8 cellular contexts compared by ENCODE assay signal in the genomic region with DNA sequence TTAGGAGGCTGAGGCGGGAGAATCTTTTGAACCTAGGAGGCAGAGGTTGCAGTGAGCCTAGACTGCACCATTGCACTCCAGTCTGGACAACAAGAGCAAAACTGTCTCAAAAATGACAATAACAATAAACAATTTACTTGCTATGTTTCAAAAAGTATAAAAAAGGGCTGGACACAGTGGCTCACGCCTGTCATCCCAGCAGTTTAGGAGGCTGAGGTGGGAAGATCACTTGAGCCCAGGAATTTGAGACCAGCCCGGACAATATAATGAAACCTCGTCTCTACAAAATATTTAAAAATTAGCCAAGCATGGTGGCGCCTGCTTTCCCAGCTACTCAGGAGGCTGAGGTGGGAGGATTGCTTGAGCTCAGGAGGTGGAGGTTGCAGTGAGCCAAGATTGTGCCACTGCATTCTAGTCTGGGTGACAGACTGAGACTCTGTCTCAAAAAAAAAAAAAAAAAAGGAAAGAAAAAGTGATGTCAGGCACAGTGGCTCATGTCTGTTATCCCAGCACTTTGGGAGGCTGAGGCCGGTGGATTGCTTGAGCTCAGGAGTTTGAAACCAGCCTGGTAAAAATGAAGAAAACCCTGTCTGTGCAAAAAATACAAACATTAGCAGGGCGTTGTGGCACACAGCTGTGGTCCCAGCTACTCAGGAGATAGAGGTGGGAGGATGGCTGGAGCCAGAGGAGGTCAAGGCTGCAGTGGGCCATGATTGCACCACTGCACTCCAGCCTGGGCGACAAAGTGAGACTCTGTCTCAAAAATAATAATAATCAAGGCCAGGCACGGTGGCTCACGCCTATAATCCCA. TPM values are rescaled to one million over a fixed set of nuclear protein-coding genes. Genes with fewer than 3 reads are reported as not detected.
A peak's percentile ranks its signal among the peaks of the same experiment; 100 is the strongest.
DNase-seq lines count a peak whose midpoint lies in the region; ATAC-seq and TF ChIP-seq lines count a peak whose summit lies in the region.
"Not testable (repeated sequence)": the region's sequence is repeated elsewhere in the genome, so short reads cannot be mapped to it uniquely, and the experiment has no call there.

No MANE protein-coding gene starts in this region.

- not testable (repeated sequence) for TF ChIP-seq POLR2A in gastrocnemius medialis (IDR thresholded peaks at IDR 0.05); transverse colon (IDR thresholded peaks at IDR 0.05)

- H3K4me3 Mint-ChIP-seq in T-helper 17 cell: not testable (repeated sequence)

- not testable (repeated sequence) for H3K9me2 ChIP-seq in MM.1S (replicated peaks; ENCODE audit: insufficient read depth, low read length)

- peaks cover 22% of the 10 kb centered on the region for H3K4me1 Mint-ChIP-seq in T-helper 17 cell

- not testable (repeated sequence) for H3K36me3 Mint-ChIP-seq in T-helper 17 cell (ENCODE audit: low read depth)

- H3K27ac Mint-ChIP-seq in T-helper 17 cell: peak overlapping the region; percentile 66

- not testable (repeated sequence) for H2AFZ ChIP-seq in ACC112 (ENCODE audit: low read length, unreplicated experiment); MM.1S (ENCODE audit: low read length); fibroblast of lung (ENCODE audit: low read length)

- not testable (repeated sequence) for H3K9ac ChIP-seq in MM.1S (ENCODE audit: low read length); fibroblast of lung (ENCODE audit: insufficient read depth, low read length); mucosa of rectum (ENCODE audit: low read depth in 1 of 2, low read length in 2 of 2)

- H4K20me1 ChIP-seq in MM.1S (ENCODE audit: insufficient read depth, low read length); fibroblast of lung (ENCODE audit: control insufficient read depth, extremely low read depth, insufficient read depth, low read length): not testable (repeated sequence)

- H3K36me3 ChIP-seq in ACC112 (ENCODE audit: insufficient read depth, low read length); MM.1S (replicated peaks; ENCODE audit: insufficient read depth, low read length); brain microvascular endothelial cell (replicated peaks); fibroblast of lung (ENCODE audit: control insufficient read depth, insufficient read depth, low read length); mucosa of rectum (ENCODE audit: control insufficient read depth in 2 of 2, insufficient read depth in 2 of 2, low read length in 2 of 2); gastrocnemius medialis; transverse colon: not testable (repeated sequence)

- not testable (repeated sequence) for H3K4me3 ChIP-seq in ACC112 (ENCODE audit: low read depth, low read length); MM.1S (ENCODE audit: low read length); brain microvascular endothelial cell (ENCODE audit: low read depth, low read length); fibroblast of lung (replicated peaks in 1 of 4; ENCODE audit: control extremely low read depth in 1 of 4, insufficient read depth in 1 of 4, low read depth in 3 of 4, low read length in 4 of 4); mucosa of rectum (ENCODE audit: low read length in 2 of 2); gastrocnemius medialis; transverse colon

- intact Hi-C loops in gastrocnemius medialis (cut with DNase I; ENCODE audit: low total_unique reads); transverse colon (cut with DNase I; ENCODE audit: low total_unique reads): not testable (repeated sequence)

- in situ Hi-C loops in brain microvascular endothelial cell (cut with HindIII; ENCODE audit: low pct_ligation_motif_present, low sequenced_read_pairs); gastrocnemius medialis (cut with MboI; ENCODE audit: low sequenced_read_pairs in 4 of 4); transverse colon (cut with MboI; ENCODE audit: low pct_ligation_motif_present in 1 of 4, low pct_unique_long_range_greater_than_20kb in 1 of 4, low sequenced_read_pairs in 3 of 4): not testable (repeated sequence)

- H3K27me3 Mint-ChIP-seq in T-helper 17 cell: not testable (repeated sequence)

- not testable (repeated sequence) for H3K27me3 ChIP-seq in ACC112 (ENCODE audit: insufficient read depth, low read length); MM.1S (replicated peaks; ENCODE audit: insufficient read depth, low read length); brain microvascular endothelial cell (replicated peaks); fibroblast of lung (ENCODE audit: control insufficient read depth, insufficient read depth, low read length); mucosa of rectum (ENCODE audit: control insufficient read depth in 2 of 2, insufficient read depth in 2 of 2, low read length in 2 of 2); gastrocnemius medialis; transverse colon

- H3F3A ChIP-seq in MM.1S (ENCODE audit: insufficient read depth, low read length): not testable (repeated sequence)

- H3K4me1 ChIP-seq in ACC112 (ENCODE audit: control insufficient read depth, insufficient read depth, low read length, unreplicated experiment): peaks cover 35% of the 10 kb centered on the region
- H3K4me1 ChIP-seq in MM.1S (ENCODE audit: low read length); gastrocnemius medialis: not testable (repeated sequence)
- peaks cover 12% of the 10 kb centered on the region for H3K4me1 ChIP-seq in fibroblast of lung (ENCODE audit: control insufficient read depth, extremely low read depth, insufficient read depth, low read length)
- H3K4me1 ChIP-seq in mucosa of rectum (ENCODE audit: control insufficient read depth in 2 of 2, insufficient read depth in 2 of 2, low read length in 2 of 2): peaks cover 22 to 28% of the 10 kb centered on the region in 2 donors
- H3K4me1 ChIP-seq in transverse colon: peaks cover 29 to 73% (median 53%) of the 10 kb centered on the region in 4 donors

- H3K27ac ChIP-seq in ACC112 (ENCODE audit: low read depth, low read length) (peak overlapping the region; percentile 73), MM.1S (ENCODE audit: low read length) (peak overlapping the region; percentile 47; the same call in 1 of the 2 replicates), brain microvascular endothelial cell (peak overlapping the region; percentile 94), fibroblast of lung (ENCODE audit: insufficient read depth, low read length) (peak overlapping the region; percentile 83), mucosa of rectum (ENCODE audit: low read depth in 2 of 2, low read length in 2 of 2) (peak overlapping the region; percentile 52 to 75), gastrocnemius medialis (peak overlapping the region in 3 of 4 donors; percentile 13 to 57 (median 56)), transverse colon (peak overlapping the region; percentile 91 to 99 (median 95))

- 90 to 96% methylated on average over 4 to 10 of the region's 10 CpGs for WGBS in transverse colon (ENCODE audit: low coverage in 1 of 2), 2 donors

- H3K4me2 ChIP-seq in MM.1S (ENCODE audit: low read depth, low read length); fibroblast of lung (ENCODE audit: extremely low read depth, insufficient read depth, low read length): not testable (repeated sequence)

- TF ChIP-seq CTCF in MM.1S (IDR thresholded peaks at IDR 0.05; ENCODE audit: low read length); brain microvascular endothelial cell (IDR thresholded peaks at IDR 0.05; ENCODE audit: low read depth, low read length, missing control alignments); fibroblast of lung (conservative IDR thresholded peaks at IDR 0.05 in 1 of 2, IDR thresholded peaks at IDR 0.05 in 1 of 2; ENCODE audit: low read depth in 1 of 2, low read length in 2 of 2); gastrocnemius medialis (IDR thresholded peaks at IDR 0.05 in 4 of 5, conservative IDR thresholded peaks at IDR 0.05 in 1 of 5); transverse colon (IDR thresholded peaks at IDR 0.05): not testable (repeated sequence)

- not testable (repeated sequence) for DNase-seq in MM.1S; T-helper 17 cell; brain microvascular endothelial cell; fibroblast of lung (ENCODE audit: low read depth in 2 of 2); gastrocnemius medialis; transverse colon

- TF ChIP-seq EP300 in transverse colon (IDR thresholded peaks at IDR 0.05; ENCODE audit: low read depth): not testable (repeated sequence)

- H3K9me3 ChIP-seq in MM.1S (replicated peaks; ENCODE audit: insufficient read depth, low read length); T-helper 17 cell (ENCODE audit: control insufficient read depth, low read length, poor library complexity, severe bottlenecking); fibroblast of lung (ENCODE audit: control insufficient read depth, insufficient read depth, low read depth, low read length); mucosa of rectum (ENCODE audit: control insufficient read depth in 2 of 2, low read length in 2 of 2); gastrocnemius medialis; transverse colon: not testable (repeated sequence)

- ATAC-seq in T-helper 17 cell, gastrocnemius medialis: not testable (repeated sequence)

- H3K79me2 ChIP-seq in ACC112 (ENCODE audit: control insufficient read depth, insufficient read depth, low read length, unreplicated experiment); MM.1S (ENCODE audit: low read length); fibroblast of lung (ENCODE audit: control insufficient read depth, insufficient read depth, low read length): not testable (repeated sequence)

RNA-seq across cellular contexts. Expression of gene TUBD1, which starts 38.6 kb away (rescaled TPM):
- total RNA-seq in T-helper 17 cell: 1 to 10 TPM; 6.3 to 8.6 TPM
- total RNA-seq in fibroblast of lung: 4.6 and 5.6 TPM in 2 replicates
- 3.6 TPM in 2 replicates for polyA plus RNA-seq in fibroblast of lung
- 2.5 and 3.0 TPM in 2 replicates for polyA plus RNA-seq in fibroblast of lung (2012)
- polyA minus RNA-seq in fibroblast of lung (ENCODE audit: low replicate concordance): 0.75 TPM in 1 of 2 replicates, not detected in the other
- total RNA-seq in gastrocnemius medialis: 1 to 10 TPM; 5.4 to 9.2 (median 9.2) TPM
- 10 to 100 TPM in 1 of 4 donors, 1 to 10 TPM in 2, under 1 TPM in 1; 0.80 to 13.3 (median 4.1) TPM for total RNA-seq in transverse colon

RNA-seq across cellular contexts. Expression of gene RPS6KB1, which starts 38.8 kb away (rescaled TPM):
- 100 to 1,000 TPM in 1 of 2 donors, 10 to 100 TPM in 1; 86.6 to 105 TPM for total RNA-seq in T-helper 17 cell
- 21.3 and 21.6 TPM in 2 replicates for total RNA-seq in fibroblast of lung
- polyA plus RNA-seq in fibroblast of lung: 14.8 and 16.0 TPM in 2 replicates
- polyA plus RNA-seq in fibroblast of lung (2012): 16.9 and 20.7 TPM in 2 replicates
- polyA minus RNA-seq in fibroblast of lung (ENCODE audit: low replicate concordance): 0.67 and 1.0 TPM in 2 replicates
- total RNA-seq in gastrocnemius medialis: 10 to 100 TPM; 38.4 to 58.4 (median 41.6) TPM
- total RNA-seq in transverse colon: 10 to 100 TPM; 18.3 to 51.3 (median 28.1) TPM
